ENCODE assay signal across 25 cellular contexts in genomic region chr4:37607018-37607417, GRCh38.
"Had no signal": no experiment of that assay in that cellular context is flagged by ENCODE, and none has a peak within 500 bp of the region (broad histone marks: within the 10 kb centered on the region; RNA-seq: fewer than 3 reads in every experiment).

No MANE protein-coding gene starts in this region.

- H3K4me2 ChIP-seq: hepatocyte, smooth muscle cell had no signal

- H3K79me2 ChIP-seq: hepatocyte had no signal

- H3K36me3 Mint-ChIP-seq: natural killer cell treated with Interleukin-12 subunit alpha and Interleukin-12 subunit beta and Interleukin-15 and Interleukin-18, amount 100 ng/mL, for 72 hours had no signal

- H3K4me3 Mint-ChIP-seq: immature natural killer cell; naive thymus-derived CD4-positive, alpha-beta T cell; natural killer cell treated with Interleukin-12 subunit alpha and Interleukin-12 subunit beta and Interleukin-15 and Interleukin-18, amount 100 ng/mL, for 72 hours; stimulated activated naive B cell treated with anti-CD40 and anti-IgM and Interleukin-4, amounts not matched to agents 10 μg/mL and 1 μg/mL and 100 μg/mL, for 72 hours had no signal

- H3K4me3 ChIP-seq: hepatocyte, left ventricle myocardium inferior, lung, mucosa of descending colon, ovary, right atrium auricular region, right lobe of liver, smooth muscle cell, stomach, testis, thyroid gland, transverse colon, upper lobe of left lung, vagina had no signal

- H2AFZ ChIP-seq: hepatocyte had no signal

- H3K27me3 ChIP-seq: hepatocyte, ovary, right atrium auricular region, right lobe of liver, stomach, testis, thyroid gland, transverse colon, upper lobe of left lung, vagina had no signal

- H3K9me3 ChIP-seq: mucosa of descending colon, ovary, right lobe of liver, stomach, testis, thyroid gland, upper lobe of left lung, vagina had no signal

- H3K27me3 Mint-ChIP-seq: naive thymus-derived CD4-positive, alpha-beta T cell; natural killer cell treated with Interleukin-12 subunit alpha and Interleukin-12 subunit beta and Interleukin-15 and Interleukin-18, amount 100 ng/mL, for 72 hours; progenitor cell of endocrine pancreas had no signal

- H3K36me3 ChIP-seq: ovary, right lobe of liver, thyroid gland, upper lobe of left lung had no signal

- DNase-seq: immature natural killer cell; kidney; left colon; left ventricle myocardium inferior; midbrain; mucosa of descending colon; naive thymus-derived CD4-positive, alpha-beta T cell; ovary; right lobe of liver; stimulated activated CD4-positive, alpha-beta T cell treated with anti-CD3 and anti-CD28 coated beads, Interleukin-1b, Interleukin-23, amount 100 ng/mL, for 48 hours; stimulated activated CD4-positive, alpha-beta T cell treated with anti-CD3 and anti-CD28 coated beads, Interleukin-2, amount 100 ng/mL, for 48 hours; stimulated activated naive B cell treated with anti-CD40 and anti-IgM and Interleukin-4, amounts not matched to agents 10 μg/mL and 1 μg/mL and 100 μg/mL, for 72 hours; stimulated activated naive CD8-positive, alpha-beta T cell treated with anti-CD3 and anti-CD28 coated beads, Interleukin-15, Interleukin-2, amounts not matched to agents 100 U/mL and 50 U/mL, for 24 hours; stomach; testis; thyroid gland; transverse colon; upper lobe of left lung had no signal

- H3K9me3 Mint-ChIP-seq: immature natural killer cell; natural killer cell treated with Interleukin-12 subunit alpha and Interleukin-12 subunit beta and Interleukin-15 and Interleukin-18, amount 100 ng/mL, for 72 hours had no signal

- ATAC-seq: left colon; mucosa of descending colon; naive thymus-derived CD4-positive, alpha-beta T cell; right lobe of liver; stimulated activated naive B cell treated with anti-CD40 and anti-IgM and Interleukin-4, amounts not matched to agents 10 μg/mL and 1 μg/mL and 100 μg/mL, for 72 hours; stimulated activated naive CD8-positive, alpha-beta T cell treated with anti-CD3 and anti-CD28 coated beads, Interleukin-15, Interleukin-2, amounts not matched to agents 100 U/mL and 50 U/mL, for 24 hours had no signal

- H3K4me1 ChIP-seq: testis had no signal

- H3K27ac ChIP-seq: hepatocyte, left ventricle myocardium inferior, ovary, right atrium auricular region, right lobe of liver, stomach, testis, thyroid gland, transverse colon, upper lobe of left lung, vagina had no signal

- H3K27ac Mint-ChIP-seq: natural killer cell treated with Interleukin-12 subunit alpha and Interleukin-12 subunit beta and Interleukin-15 and Interleukin-18, amount 100 ng/mL, for 72 hours; progenitor cell of endocrine pancreas; stimulated activated naive B cell treated with anti-CD40 and anti-IgM and Interleukin-4, amounts not matched to agents 10 μg/mL and 1 μg/mL and 100 μg/mL, for 72 hours had no signal
